In the genomic region with DNA sequence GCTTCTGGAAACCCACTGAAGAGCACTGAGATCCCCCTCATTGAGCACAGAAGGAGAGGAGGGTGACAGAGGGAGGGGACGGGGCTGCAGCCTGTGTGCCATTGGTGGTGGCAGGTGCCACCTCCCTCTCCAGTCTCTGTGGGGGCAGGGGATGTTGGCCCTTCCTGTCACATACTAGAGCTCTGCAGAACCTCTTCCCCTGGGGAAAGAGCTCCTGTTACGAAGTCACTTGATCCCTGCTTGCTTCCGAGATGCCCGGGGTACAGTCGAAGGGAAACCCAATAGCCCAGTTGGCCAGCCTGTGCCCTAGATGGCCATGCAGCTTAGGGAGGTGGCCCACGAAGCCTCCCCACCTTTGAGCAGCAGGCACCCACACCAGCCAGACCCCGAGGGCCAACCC, we compare ENCODE assay signal across 30 cellular contexts. TPM values are rescaled to one million over a fixed set of nuclear protein-coding genes. Genes with fewer than 3 reads are reported as not detected.
DNase-seq lines count a peak whose midpoint lies in the region; ATAC-seq lines count a peak whose summit lies in the region.
"Had no signal": no experiment of that assay in that cellular context is flagged by ENCODE, and none has a peak within 500 bp of the region (broad histone marks: within the 10 kb centered on the region; RNA-seq: fewer than 3 reads in every experiment).

No MANE protein-coding gene starts in this region.

- peak overlapping the region; percentile 62 for H4K8ac ChIP-seq in mesenchymal stem cell (ENCODE audit: low read length)

- no peaks in the 10 kb centered on the region for H3K36me3 ChIP-seq in BLaER1
- peaks cover 0 to 6% of the 10 kb centered on the region in 2 experiments for H3K36me3 ChIP-seq in mesenchymal stem cell (ENCODE audit: control insufficient read depth in 1 of 2, insufficient read depth in 2 of 2, low read depth in 1 of 2, low read length in 2 of 2)
- H3K36me3 ChIP-seq: neutrophil, right lobe of liver, spleen, thoracic aorta had no signal

- no peak overlapping the region for H2AFZ ChIP-seq in mesenchymal stem cell (ENCODE audit: low read depth, low read length)
- H2AFZ ChIP-seq: PC-9 had no signal

- H4K91ac ChIP-seq in mesenchymal stem cell (ENCODE audit: low read length), result peak overlapping the region; percentile 47

- no peak overlapping the region for H2BK15ac ChIP-seq in mesenchymal stem cell (ENCODE audit: low read depth, poor library complexity, severe bottlenecking)

- DNase-seq in Kasumi-1 (lab: John Stamatoyannopoulos, UW), result peak; percentile 4 to 8
- peak; percentile 90 for DNase-seq in NCI-H2171 (lab: John Stamatoyannopoulos, UW)
- no peak for DNase-seq in mesenchymal stem cell
- no peak for DNase-seq in MV-4-11 (lab: John Stamatoyannopoulos, UW)
- no peak for DNase-seq in retina
- DNase-seq: activated CD4-positive, alpha-beta T cell treated with anti-CD3 and anti-CD28 coated beads, Interleukin-2, amount 50 U/mL, for 4 hours; activated CD4-positive, CD25-positive, alpha-beta regulatory T cell; activated naive CD8-positive, alpha-beta T cell treated with anti-CD3 and anti-CD28 coated beads, Interleukin-2, amount 50 U/mL, for 24 hours; activated T-cell treated with anti-CD3 and anti-CD28 coated beads, Interleukin-2, amount 50 U/mL, for 48 hours; caudate nucleus; CD8-positive, alpha-beta memory T cell; DMS 273 treated with DMSO at 0.1 percent for 48 hours; effector memory CD4-positive, alpha-beta T cell; H7; NCI-H526; PC-9; right lobe of liver; spleen; stimulated activated CD4-positive, alpha-beta T cell treated with anti-CD3 and anti-CD28 coated beads, Interleukin-2, amount 100 ng/mL, for 24 hours; stimulated activated CD8-positive, alpha-beta memory T cell treated with anti-CD3 and anti-CD28 coated beads, Interleukin-4, amount 100 ng/mL, for 48 hours; stimulated activated naive CD8-positive, alpha-beta T cell treated with anti-CD3 and anti-CD28 coated beads, Interleukin-15, amount 100 ng/mL, for 72 hours; T-helper 1 cell had no signal

- H3K9ac ChIP-seq in BLaER1 (peak overlapping the region; percentile 46; the same call in 1 of the 2 replicates), mesenchymal stem cell (ENCODE audit: low read length) (no peak overlapping the region)

- H3K4me3 ChIP-seq in BLaER1, result 0 out of 2 replicates have a peak overlapping the region, but pooled peaks have one; percentile 19
- H3K4me3 ChIP-seq in mesenchymal stem cell (ENCODE audit: insufficient read depth in 1 of 2, low read depth in 1 of 2, low read length in 2 of 2), result no peak overlapping the region
- H3K4me3 ChIP-seq: coronary artery, PC-9, right lobe of liver, SK-N-MC, spleen, thoracic aorta had no signal

- no peak overlapping the region for H2BK12ac ChIP-seq in mesenchymal stem cell (ENCODE audit: low read length in 2 of 2)

- H3K18ac ChIP-seq in mesenchymal stem cell (ENCODE audit: low read depth in 1 of 2, low read length in 2 of 2), result no peak overlapping the region

- no peak overlapping the region for H2AK5ac ChIP-seq in mesenchymal stem cell (ENCODE audit: low read length, severe bottlenecking)

- H3K4me2 ChIP-seq in BLaER1 (peak overlapping the region; percentile 84), mesenchymal stem cell (ENCODE audit: low read length, poor library complexity, severe bottlenecking) (no peak overlapping the region)
- H3K4me2 ChIP-seq: PC-9 had no signal

- H2BK120ac ChIP-seq in mesenchymal stem cell (ENCODE audit: low read depth, low read length), result no peak overlapping the region

- H3K9me3 ChIP-seq in BLaER1, result no peaks in the 10 kb centered on the region
- no peaks in the 10 kb centered on the region for H3K9me3 ChIP-seq in mesenchymal stem cell (ENCODE audit: control insufficient read depth, low read length)
- H3K9me3 ChIP-seq: neutrophil, right lobe of liver, spleen, thoracic aorta had no signal

- H3K27ac ChIP-seq in BLaER1 (peak overlapping the region; percentile 31), mesenchymal stem cell (ENCODE audit: low read length, poor library complexity, severe bottlenecking) (no peak overlapping the region)
- H3K27ac ChIP-seq: coronary artery, neutrophil, PC-9, right lobe of liver, SK-N-MC, spleen, thoracic aorta had no signal

- H3K14ac ChIP-seq in mesenchymal stem cell (ENCODE audit: low read length in 2 of 2), result no peak overlapping the region

- no peak overlapping the region for H3K23ac ChIP-seq in mesenchymal stem cell (ENCODE audit: low read length in 2 of 2)

- no peaks in the 10 kb centered on the region for H4K20me1 ChIP-seq in BLaER1

- H3K4me1 ChIP-seq in BLaER1 (peaks cover 88% of the 10 kb centered on the region), mesenchymal stem cell (ENCODE audit: control insufficient read depth, insufficient read depth, low read depth, low read length) (peaks cover 9% of the 10 kb centered on the region)
- H3K4me1 ChIP-seq: right lobe of liver had no signal

- H2BK5ac ChIP-seq in mesenchymal stem cell (ENCODE audit: low read depth, low read length, poor library complexity, severe bottlenecking), result no peak overlapping the region

- ATAC-seq in HG03135 (IDR thresholded peaks at IDR 0.05; ENCODE audit: unreplicated experiment), result no peak
- ATAC-seq: activated naive CD8-positive, alpha-beta T cell treated with anti-CD3 and anti-CD28 coated beads, Interleukin-2, amount 50 U/mL, for 24 hours; HepG2; left lobe of liver; right lobe of liver; stimulated activated naive CD8-positive, alpha-beta T cell treated with anti-CD3 and anti-CD28 coated beads, Interleukin-15, amount 100 ng/mL, for 72 hours had no signal

- 84% methylated on average over 7 of the region's 7 CpGs for WGBS in mesenchymal stem cell

- peaks cover 23% of the 10 kb centered on the region for H3K79me1 ChIP-seq in mesenchymal stem cell (replicated peaks; ENCODE audit: low read length, poor library complexity, severe bottlenecking)

- H3K27me3 ChIP-seq in BLaER1 (no peaks in the 10 kb centered on the region), mesenchymal stem cell (ENCODE audit: control insufficient read depth in 1 of 2, insufficient read depth in 1 of 2, low read length in 2 of 2) (no peaks in the 10 kb centered on the region)
- H3K27me3 ChIP-seq: neutrophil, right lobe of liver, spleen had no signal

- H3K4ac ChIP-seq in mesenchymal stem cell (ENCODE audit: low read depth in 1 of 2, low read length in 2 of 2), result no peak overlapping the region

RNA-seq across cellular contexts. Expression of a gene that starts 29.4 kb away (rescaled TPM):
- 2.0 TPM for polyA plus RNA-seq in mesenchymal stem cell (2013, experiment 1 of 2)
- 2.1 TPM for polyA plus RNA-seq in mesenchymal stem cell (2013, experiment 2 of 2)
- polyA plus RNA-seq: CD8-positive, alpha-beta memory T cell had no signal

RNA-seq across cellular contexts. Expression of a gene that starts 42.9 kb away (rescaled TPM):
- 21.9 TPM for polyA plus RNA-seq in mesenchymal stem cell (2013, experiment 1 of 2)
- polyA plus RNA-seq in mesenchymal stem cell (2013, experiment 2 of 2), result 19.4 TPM

Comparison
In these comparisons a context has a peak if more than half of its experiments do, and no peak if none do; other contexts are left out.
1. DNase-seq: peak in Kasumi-1 (2 of 2) and NCI-H2171 (single experiment); none in mesenchymal stem cell (single experiment), MV-4-11 (single experiment) and retina (single experiment).